In genomic region chr12:48351022-48351708, GRCh38 we compare ENCODE assay signal across 1 cellular context.
A peak's percentile ranks its signal among the peaks of the same experiment; 100 is the strongest.
TF ChIP-seq lines count a peak whose summit lies in the region.

No MANE protein-coding gene starts in this region.

TF ChIP-seq in HepG2, 621 proteins besides CTCF, POLR2A, EP300 and RAD21 (continued from another document and continues in another):
- TF ChIP-seq HNF1B (CRISPR knock-in tag; IDR thresholded peaks at IDR 0.05) (no peak), ZNF788 (CRISPR knock-in tag; IDR thresholded peaks at IDR 0.05; ENCODE audit: borderline replicate concordance) (no peak), ZNF687 (CRISPR knock-in tag; IDR thresholded peaks at IDR 0.05) (peak; percentile 27; the same call in 1 of the 2 replicates), CCAR2 (optimal IDR thresholded peaks at IDR 0.05; ENCODE audit: low read depth, low read length) (no peak), ZHX1 (CRISPR knock-in tag; IDR thresholded peaks at IDR 0.05; ENCODE audit: low read depth) (no peak), NFE2L1 (CRISPR knock-in tag; IDR thresholded peaks at IDR 0.05; ENCODE audit: borderline replicate concordance) (no peak), HIVEP1 (CRISPR knock-in tag; IDR thresholded peaks at IDR 0.05) (no peak), ZNF446 (CRISPR knock-in tag; IDR thresholded peaks at IDR 0.05) (no peak), ZBTB25 (CRISPR knock-in tag; IDR thresholded peaks at IDR 0.05) (no peak; the same call in 1 of the 2 replicates), ZNF503 (CRISPR knock-in tag; IDR thresholded peaks at IDR 0.05) (no peak), GZF1 (CRISPR knock-in tag; IDR thresholded peaks at IDR 0.05) (no peak), AGO2 (optimal IDR thresholded peaks at IDR 0.05; ENCODE audit: low read depth, low read length) (no peak), ZBTB3 (CRISPR knock-in tag; IDR thresholded peaks at IDR 0.05; ENCODE audit: borderline replicate concordance, low read depth) (no peak), GPN1 (CRISPR knock-in tag; IDR thresholded peaks at IDR 0.05; ENCODE audit: borderline replicate concordance) (no peak), THAP7 (CRISPR knock-in tag; IDR thresholded peaks at IDR 0.05) (no peak), ELF1 (CRISPR knock-in tag; IDR thresholded peaks at IDR 0.05) (no peak), MBD4 (IDR thresholded peaks at IDR 0.05; ENCODE audit: borderline replicate concordance, low read length) (no peak), TFE3 (CRISPR knock-in tag; IDR thresholded peaks at IDR 0.05) (no peak), ZNF850 (CRISPR knock-in tag; conservative IDR thresholded peaks at IDR 0.05) (no peak), ZNF879 (CRISPR knock-in tag; IDR thresholded peaks at IDR 0.05) (no peak), ZC3H13 (CRISPR knock-in tag; IDR thresholded peaks at IDR 0.05) (no peak), ZBTB7A (CRISPR knock-in tag; IDR thresholded peaks at IDR 0.05) (no peak), GATA4 (IDR thresholded peaks at IDR 0.05; ENCODE audit: borderline replicate concordance, low read depth) (no peak), ATRX (CRISPR knock-in tag; IDR thresholded peaks at IDR 0.05; ENCODE audit: borderline replicate concordance) (no peak), ZNF839 (CRISPR knock-in tag; IDR thresholded peaks at IDR 0.05; ENCODE audit: borderline replicate concordance) (no peak), DPF2 (CRISPR knock-in tag; IDR thresholded peaks at IDR 0.05; ENCODE audit: borderline replicate concordance, low read depth) (no peak), MAFF (IDR thresholded peaks at IDR 0.05; ENCODE audit: low read depth, low read length) (no peak), ISX (CRISPR knock-in tag; conservative IDR thresholded peaks at IDR 0.05) (no peak), PHF5A (CRISPR knock-in tag; IDR thresholded peaks at IDR 0.05; ENCODE audit: low read depth, unreplicated experiment) (no peak), ZNF75D (CRISPR knock-in tag; IDR thresholded peaks at IDR 0.05; ENCODE audit: borderline replicate concordance) (no peak), RARA (CRISPR knock-in tag; IDR thresholded peaks at IDR 0.05) (0 out of 2 replicates have a peak, but pooled peaks have one; percentile 9), STAG1 (CRISPR knock-in tag; IDR thresholded peaks at IDR 0.05) (no peak), ZNF713 (CRISPR knock-in tag; IDR thresholded peaks at IDR 0.05) (no peak), ARHGAP35 (CRISPR knock-in tag; IDR thresholded peaks at IDR 0.05; ENCODE audit: borderline replicate concordance) (no peak), BRF2 (CRISPR knock-in tag; IDR thresholded peaks at IDR 0.05) (no peak), NFE2 (CRISPR knock-in tag; IDR thresholded peaks at IDR 0.05) (no peak), HNRNPLL (IDR thresholded peaks at IDR 0.05; ENCODE audit: low read depth, low read length, poor library complexity, severe bottlenecking) (no peak), ZNF530 (CRISPR knock-in tag; IDR thresholded peaks at IDR 0.05; ENCODE audit: low read depth) (no peak), TRIM24 (CRISPR knock-in tag; IDR thresholded peaks at IDR 0.05) (no peak), FOXC1 (CRISPR knock-in tag; IDR thresholded peaks at IDR 0.05; ENCODE audit: borderline replicate concordance) (no peak), CAMTA2 (CRISPR knock-in tag; IDR thresholded peaks at IDR 0.05; ENCODE audit: borderline replicate concordance) (no peak), ZBED4 (CRISPR knock-in tag; IDR thresholded peaks at IDR 0.05; ENCODE audit: borderline replicate concordance) (no peak), TMF1 (CRISPR knock-in tag; IDR thresholded peaks at IDR 0.05; ENCODE audit: low read depth) (no peak), ZNF460 (CRISPR knock-in tag; IDR thresholded peaks at IDR 0.05; ENCODE audit: borderline replicate concordance) (no peak), ZNF501 (CRISPR knock-in tag; IDR thresholded peaks at IDR 0.05) (no peak), ZNF3 (CRISPR knock-in tag; IDR thresholded peaks at IDR 0.05) (no peak), KLF6 (CRISPR knock-in tag; IDR thresholded peaks at IDR 0.05) (no peak), ZNF577 (CRISPR knock-in tag; IDR thresholded peaks at IDR 0.05; ENCODE audit: borderline replicate concordance, low read depth) (no peak), POLR2G (IDR thresholded peaks at IDR 0.05; ENCODE audit: low read depth, low read length) (peak; percentile 41; the same call in 1 of the 2 replicates), AGO1 (IDR thresholded peaks at IDR 0.05; ENCODE audit: low read depth, low read length, poor library complexity, severe bottlenecking) (no peak)
